Comparison of ENCODE assay signal across 10 cellular contexts in the genomic region with DNA sequence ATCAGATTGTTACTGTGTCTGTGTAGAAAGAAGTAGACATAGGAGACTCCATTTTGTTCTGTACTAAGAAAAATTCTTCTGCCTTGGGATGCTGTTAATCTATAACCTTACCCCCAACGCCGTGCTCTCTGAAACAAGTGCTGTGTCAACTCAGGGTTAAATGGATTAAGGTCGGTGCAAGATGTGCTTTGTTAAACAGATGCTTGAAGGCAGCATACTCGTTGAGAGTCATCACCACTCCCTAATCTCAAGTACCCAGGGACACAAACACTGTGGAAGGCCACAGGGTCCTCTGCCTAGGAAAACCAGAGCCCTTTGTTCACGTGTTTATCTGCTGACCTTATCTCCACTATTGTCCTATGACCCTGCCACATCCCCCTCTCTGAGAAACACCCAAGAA. TPM values are rescaled to one million over a fixed set of nuclear protein-coding genes. Genes with fewer than 3 reads are reported as not detected.
"Had no signal": no experiment of that assay in that cellular context is flagged by ENCODE, and none has a peak within 500 bp of the region (broad histone marks: within the 10 kb centered on the region; RNA-seq: fewer than 3 reads in every experiment).

No MANE protein-coding gene starts in this region.

RNA-seq across cellular contexts. Expression of a gene that starts 4.0 kb away (rescaled TPM):
- total RNA-seq: OCI-LY7, PC-3, Peyer's patch, Right ventricle myocardium inferior, Right ventricle myocardium superior, RPMI7951, SJCRH30, SJSA1, SK-MEL-5, T-cell had no signal
